ENCODE assay signal across 13 cellular contexts in the genomic region with DNA sequence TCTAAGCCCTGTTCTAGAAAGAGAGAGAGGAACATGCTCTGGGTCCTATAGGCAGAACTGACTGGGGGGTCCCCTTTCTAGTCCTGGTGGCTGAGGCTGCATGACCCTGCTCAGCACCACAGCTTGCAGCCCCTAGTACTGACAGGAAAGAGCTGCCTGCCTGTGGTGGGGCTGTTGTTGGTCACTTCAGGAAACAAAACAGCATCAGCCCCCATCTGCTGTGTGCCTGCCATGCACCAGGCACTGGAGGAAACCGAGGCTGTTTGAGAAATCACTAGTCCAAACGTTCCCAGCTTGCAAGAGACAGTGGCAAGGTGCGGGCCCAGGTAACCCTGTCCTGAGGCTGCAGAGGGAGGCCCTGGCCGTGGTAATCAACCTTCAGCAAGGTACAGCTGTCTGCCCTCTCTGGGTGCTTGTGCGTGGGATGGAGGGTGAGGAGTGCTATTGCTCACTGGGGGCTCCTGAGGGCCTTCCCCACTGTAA.
A peak's percentile ranks its signal among the peaks of the same experiment; 100 is the strongest.
DNase-seq lines count a peak whose midpoint lies in the region; ATAC-seq, FAIRE-seq and TF ChIP-seq lines count a peak whose summit lies in the region.
"Had no signal": no experiment of that assay in that cellular context is flagged by ENCODE, and none has a peak within 500 bp of the region (broad histone marks: within the 10 kb centered on the region; RNA-seq: fewer than 3 reads in every experiment).

No MANE protein-coding gene starts in this region.

- peak overlapping the region; percentile 59 for H3K4me3 Mint-ChIP-seq in natural killer cell
- H3K4me3 Mint-ChIP-seq: H9, type B pancreatic cell had no signal

- intact Hi-C loops in natural killer cell (cut with micrococcal nuclease), result no loop called here

- FAIRE-seq in D721Med (lab: Jason Lieb, UNC), result no peak

- peak overlapping the region; percentile 68 to 78 for H3K27ac Mint-ChIP-seq in natural killer cell
- H3K27ac Mint-ChIP-seq: H9, type B pancreatic cell had no signal

- peak; percentile 17 for DNase-seq in NK-92 treated with Interleukin-12 subunit alpha and Interleukin-12 subunit beta, amount 100 ng/mL, for 24 hours (lab: John Stamatoyannopoulos, UW)
- no peak for DNase-seq in NK-92 (lab: John Stamatoyannopoulos, UW; ENCODE audit: unreplicated experiment)
- DNase-seq in natural killer cell, result no peak
- DNase-seq in NCI-H1436 (lab: John Stamatoyannopoulos, UW), result no peak
- DNase-seq in D341Med (ENCODE audit: low spot score), result no peak
- no peak for DNase-seq in D721Med (ENCODE audit: insufficient read length, low spot score)
- DNase-seq: H9; stimulated activated CD4-positive, alpha-beta T cell treated with anti-CD3 and anti-CD28 coated beads, Interleukin-4, amount 100 ng/mL, for 4 hours had no signal

- no peaks in the 10 kb centered on the region for H3K9me3 Mint-ChIP-seq in natural killer cell
- H3K9me3 Mint-ChIP-seq: type B pancreatic cell had no signal

- ATAC-seq in GM21576 (IDR thresholded peaks at IDR 0.05; ENCODE audit: unreplicated experiment) (peak; percentile 61), HG03442 (IDR thresholded peaks at IDR 0.05; ENCODE audit: unreplicated experiment) (peak; percentile 56), natural killer cell (peak; percentile 32 to 60 (median 52))
- ATAC-seq: activated CD4-positive, CD25-positive, alpha-beta regulatory T cell treated with anti-CD3 and anti-CD28 coated beads, Interleukin-2, amount 50 U/mL, for 24 hours; Panc1 had no signal

- no peak for TF ChIP-seq CTCF in natural killer cell (IDR thresholded peaks at IDR 0.05)
- TF ChIP-seq CTCF in D721Med (IDR thresholded peaks at IDR 0.05; ENCODE audit: insufficient read depth, missing control alignments), result no peak

- no peaks in the 10 kb centered on the region for H3K27me3 Mint-ChIP-seq in natural killer cell (ENCODE audit: low read depth in 2 of 2)
- H3K27me3 Mint-ChIP-seq: type B pancreatic cell had no signal

- H3K36me3 Mint-ChIP-seq in natural killer cell, result no peaks in the 10 kb centered on the region
- H3K36me3 Mint-ChIP-seq: type B pancreatic cell had no signal

- H3K4me1 Mint-ChIP-seq in natural killer cell, result peaks cover 59 to 66% of the 10 kb centered on the region in 2 donors
